Comparison of ENCODE assay signal across 12 cellular contexts in genomic region chr21:31220567-31220966, GRCh38.
A peak's percentile ranks its signal among the peaks of the same experiment; 100 is the strongest.
DNase-seq lines count a peak whose midpoint lies in the region; ATAC-seq and TF ChIP-seq lines count a peak whose summit lies in the region.
"Had no signal": no experiment of that assay in that cellular context is flagged by ENCODE, and none has a peak within 500 bp of the region (broad histone marks: within the 10 kb centered on the region; RNA-seq: fewer than 3 reads in every experiment).

No MANE protein-coding gene starts in this region.

- H3K27me3 ChIP-seq in left lung = no peaks in the 10 kb centered on the region

- ATAC-seq in GM21528 (IDR thresholded peaks at IDR 0.05; ENCODE audit: low FRiP score, unreplicated experiment) (no peak), left lung (no peak)
- ATAC-seq: activated CD8-positive, alpha-beta T cell treated with anti-CD3 and anti-CD28 coated beads, Interleukin-2, amount 10 ng/mL, durations not matched to agents 7 days and 5 days had no signal

- peak; percentile 54 for DNase-seq in NCI-H1436 (lab: John Stamatoyannopoulos, UW)
- no peak for DNase-seq in NCI-H1436 treated with DMSO at 0.1 percent for 48 hours (lab: John Stamatoyannopoulos, UW)
- peak; percentile 29 for DNase-seq in SW480 (ENCODE audit: low spot score)
- DNase-seq in head of caudate nucleus = peak in 30 of 42 donors; percentile 16 to 87 (median 50)
- DNase-seq in substantia nigra (lab: John Stamatoyannopoulos, UW) = peak in 11 of 49 donors; percentile 1 to 24 (median 11)
- DNase-seq in hepatic stellate cell (ENCODE audit: low spot score) = no peak
- no peak for DNase-seq in left lung
- DNase-seq: activated CD8-positive, alpha-beta T cell treated with anti-CD3 and anti-CD28 coated beads, Interleukin-2, amount 10 ng/mL, durations not matched to agents 7 days and 5 days; amniotic stem cell; NCI-H1048 had no signal

- no peaks in the 10 kb centered on the region for H3K9me3 ChIP-seq in left lung

- H3K4me3 ChIP-seq in left lung = no peak overlapping the region

- H3K36me3 ChIP-seq in left lung = no peaks in the 10 kb centered on the region

- no peaks in the 10 kb centered on the region for H3K4me1 ChIP-seq in left lung

- H3K27ac ChIP-seq in substantia nigra (ENCODE audit: low read depth, low read length, poor library complexity, severe bottlenecking) (peak overlapping the region; percentile 4), left lung (no peak overlapping the region)
- H3K27ac ChIP-seq: 22Rv1 had no signal

- intact Hi-C loops in head of caudate nucleus (cut with DNase I) = no loop called here
- intact Hi-C loops in left lung (cut with DNase I) = no loop called here

- TF ChIP-seq CTCF in left lung (IDR thresholded peaks at IDR 0.05) = no peak

Comparison
In these comparisons a context has a peak if more than half of its experiments do, and no peak if none do; other contexts are left out.
1. DNase-seq: peak in NCI-H1436 (single experiment), SW480 (single experiment) and head of caudate nucleus (30 of 42); none in NCI-H1436 treated with DMSO at 0.1 percent for 48 hours (single experiment), hepatic stellate cell (single experiment) and left lung (0 of 2).